In the genomic region with DNA sequence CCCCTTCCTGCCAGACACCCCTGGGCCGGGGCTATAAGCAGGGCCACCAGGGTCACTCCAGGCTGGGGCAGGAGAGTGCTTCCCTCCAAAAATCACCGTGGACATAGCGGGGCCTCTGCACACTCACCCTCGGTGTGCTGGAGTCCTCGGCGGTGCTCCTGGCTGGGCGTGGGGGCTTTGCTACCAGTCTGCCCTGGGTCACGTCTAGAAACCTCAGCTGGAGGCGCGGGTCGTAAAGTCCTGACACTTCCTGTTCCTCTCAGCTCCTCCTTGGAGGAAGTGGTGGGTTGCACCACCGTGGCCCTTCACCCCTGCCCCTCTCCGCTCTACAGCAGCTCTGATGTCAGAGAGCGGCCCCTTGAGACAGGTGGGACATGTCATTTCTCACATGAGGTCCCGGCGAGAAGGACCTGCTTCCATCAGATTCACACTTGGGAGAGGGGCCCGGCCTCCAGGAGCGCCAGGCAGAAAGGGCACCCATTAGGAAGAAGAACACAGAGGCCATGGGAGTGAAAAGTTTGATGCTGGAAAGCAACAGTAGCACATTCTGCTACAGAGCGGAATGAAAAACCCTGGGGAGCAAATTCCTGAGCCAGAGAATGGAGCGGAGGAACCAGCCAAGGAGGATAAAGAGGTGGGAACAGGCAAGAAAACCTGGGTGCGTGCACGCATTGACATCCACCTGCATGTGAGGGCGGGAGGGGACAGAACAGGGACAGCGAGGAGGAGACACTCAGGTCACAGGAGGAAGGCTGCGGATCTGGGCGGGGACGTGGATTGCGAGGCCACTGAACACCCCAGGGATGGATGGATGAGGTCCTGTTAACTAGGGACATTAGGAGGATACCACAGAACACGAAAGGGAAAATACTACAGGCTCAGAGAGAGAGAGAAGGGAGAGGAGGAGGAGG, we compare ENCODE assay signal across 8 cellular contexts. TPM values are rescaled to one million over a fixed set of nuclear protein-coding genes. Genes with fewer than 3 reads are reported as not detected.
DNase-seq lines count a peak whose midpoint lies in the region; ATAC-seq, FAIRE-seq and TF ChIP-seq lines count a peak whose summit lies in the region.

A gene (minus strand): TSS at position 206 of the 911 bp plus-strand sequence. CDS start 10,117 bp downstream, outside the sequence.

- no peaks in the 10 kb centered on the region for H3K9me3 ChIP-seq in BE2C

- ATAC-seq in HG03175 (IDR thresholded peaks at IDR 0.05; ENCODE audit: unreplicated experiment), result peak; percentile 60
- ATAC-seq in activated CD4-positive, CD25-positive, alpha-beta regulatory T cell treated with anti-CD3 and anti-CD28 coated beads, Interleukin-2, amount 50 U/mL, for 24 hours, result peak; percentile 79

- intact Hi-C loops in cardiac septum (cut with DNase I), result loop anchor here (10.0 kb wide), 1 partner anchor 406 kb away; no protein-coding TSS in a partner anchor

- no peak for TF ChIP-seq CTCF in GM13976 (IDR thresholded peaks at IDR 0.05; ENCODE audit: borderline replicate concordance, control extremely low read depth, extremely low read depth, insufficient read depth, missing control alignments)
- no peak for TF ChIP-seq CTCF in D721Med (IDR thresholded peaks at IDR 0.05; ENCODE audit: insufficient read depth, missing control alignments)
- no peak for TF ChIP-seq CTCF in BE2C (IDR thresholded peaks at IDR 0.05; ENCODE audit: low read depth, low read length)

- DNase-seq in GM13976 (ENCODE audit: low spot score) (peak; percentile 78), cardiac septum (ENCODE audit: low spot score) (peak; percentile 88), D721Med (ENCODE audit: insufficient read length, low spot score) (no peak), glomerular visceral epithelial cell (ENCODE audit: extremely low spot score) (no peak), BE2C (no peak)
- DNase-seq in stimulated activated CD4-positive, alpha-beta T cell treated with anti-CD3 and anti-CD28 coated beads, Interleukin-15, amount 100 ng/mL, for 48 hours (ENCODE audit: low read depth in 2 of 2), result peak; percentile 55 to 66

- peaks cover 81% of the 10 kb centered on the region for H3K27me3 ChIP-seq in BE2C

- in situ Hi-C loops in GM13976 (cut with MboI; ENCODE audit: low sequenced_read_pairs, unreplicated experiment), result loop anchor here (5.0 kb wide), 1 partner anchor 44 kb away; no protein-coding TSS in a partner anchor

- H3K36me3 ChIP-seq in BE2C, result no peaks in the 10 kb centered on the region

- H3K4me3 ChIP-seq in BE2C (ENCODE audit: low read depth, low read length), result no peak within 1 kb of the TSS

- no peak for FAIRE-seq in D721Med (lab: Jason Lieb, UNC)

- no peaks in the 10 kb centered on the region for H3K4me1 ChIP-seq in BE2C

RNA-seq across cellular contexts. Expression of the gene that starts here (rescaled TPM):
- 11.5 TPM for total RNA-seq in cardiac septum
- polyA plus RNA-seq in BE2C (2012; ENCODE audit: insufficient read depth, insufficient read length, low read depth), result not detected

Comparison
In these comparisons a context has a peak if more than half of its experiments do, and no peak if none do; other contexts are left out.
1. DNase-seq: peak in GM13976 (single experiment), cardiac septum (single experiment) and stimulated activated CD4-positive, alpha-beta T cell treated with anti-CD3 and anti-CD28 coated beads, Interleukin-15, amount 100 ng/mL, for 48 hours (2 of 2); none in D721Med (single experiment), glomerular visceral epithelial cell (single experiment) and BE2C (single experiment).